9 cellular contexts compared by ENCODE assay signal in genomic region chr1:88973520-88974137, GRCh38. TPM values are rescaled to one million over a fixed set of nuclear protein-coding genes. Genes with fewer than 3 reads are reported as not detected.
DNase-seq lines count a peak whose midpoint lies in the region; ATAC-seq lines count a peak whose summit lies in the region.
"Had no signal": no experiment of that assay in that cellular context is flagged by ENCODE, and none has a peak within 500 bp of the region (broad histone marks: within the 10 kb centered on the region; RNA-seq: fewer than 3 reads in every experiment).

No MANE protein-coding gene starts in this region.

- ATAC-seq in activated CD4-positive, alpha-beta T cell treated with anti-CD3 and anti-CD28 coated beads for 36 hours: peak; percentile 20
- ATAC-seq in activated T-helper 17 cell treated with anti-CD3 and anti-CD28 coated beads, Interleukin-2, amount 50 U/mL, for 72 hours (replicated peaks): peak; percentile 19
- ATAC-seq in GM18519 (IDR thresholded peaks at IDR 0.05; ENCODE audit: low FRiP score, unreplicated experiment): no peak

- POLR2A ChIA-PET in activated CD4-positive, alpha-beta T cell treated with anti-CD3 and anti-CD28 coated beads for 36 hours (lab: Charles Lee): no interaction called here

- H3K4me1 ChIP-seq in Karpas-422 (ENCODE audit: low read length): peaks cover 32% of the 10 kb centered on the region

- no peak overlapping the region for H3K4me3 Mint-ChIP-seq in activated CD4-positive, alpha-beta T cell treated with anti-CD3 and anti-CD28 coated beads for 36 hours
- no peak overlapping the region for H3K4me3 Mint-ChIP-seq in activated T-helper 17 cell treated with anti-CD3 and anti-CD28 coated beads, Interleukin-2, amount 50 U/mL, for 72 hours
- H3K4me3 Mint-ChIP-seq: activated naive CD8-positive, alpha-beta T cell had no signal

- H3K9me2 ChIP-seq in Karpas-422 (replicated peaks; ENCODE audit: insufficient read depth, low read length): no peaks in the 10 kb centered on the region

- H3K27ac ChIP-seq in Karpas-422 (ENCODE audit: low read length): no peak overlapping the region

- no peaks in the 10 kb centered on the region for H3K9me3 ChIP-seq in Karpas-422 (ENCODE audit: low read length)

- CTCF ChIA-PET in activated CD4-positive, alpha-beta T cell treated with anti-CD3 and anti-CD28 coated beads for 36 hours (lab: Charles Lee): interaction anchor here (0.6 to 2.5 kb wide), 22 partner anchors 10 to 483 kb away, joined by 3 to 25 read pairs (median 4); no protein-coding TSS in a partner anchor

- peaks cover 20% of the 10 kb centered on the region for H3K36me3 Mint-ChIP-seq in activated CD4-positive, alpha-beta T cell treated with anti-CD3 and anti-CD28 coated beads for 36 hours (ENCODE audit: low read depth)
- peaks cover 41% of the 10 kb centered on the region for H3K36me3 Mint-ChIP-seq in activated T-helper 17 cell treated with anti-CD3 and anti-CD28 coated beads, Interleukin-2, amount 50 U/mL, for 72 hours (ENCODE audit: low read depth)

- H3K27me3 ChIP-seq in Karpas-422 (ENCODE audit: low read length): no peaks in the 10 kb centered on the region

- H3K4me1 Mint-ChIP-seq in activated CD4-positive, alpha-beta T cell treated with anti-CD3 and anti-CD28 coated beads for 36 hours: peaks cover 37% of the 10 kb centered on the region
- H3K4me1 Mint-ChIP-seq in activated T-helper 17 cell treated with anti-CD3 and anti-CD28 coated beads, Interleukin-2, amount 50 U/mL, for 72 hours: peaks cover 14% of the 10 kb centered on the region

- H3K4me3 ChIP-seq in Karpas-422 (ENCODE audit: low read length): no peak overlapping the region

- peaks cover 72% of the 10 kb centered on the region for H3K79me2 ChIP-seq in Karpas-422 (ENCODE audit: low read length)

- intact Hi-C loops in activated CD4-positive, alpha-beta T cell treated with anti-CD3 and anti-CD28 coated beads for 36 hours (cut with DNase I, micrococcal nuclease): loop anchor here in 1 of 2 experiments (1.0 kb wide), 1 partner anchor 482 kb away; no protein-coding TSS in a partner anchor

- H3K27ac Mint-ChIP-seq in activated CD4-positive, alpha-beta T cell treated with anti-CD3 and anti-CD28 coated beads for 36 hours: no peak overlapping the region
- no peak overlapping the region for H3K27ac Mint-ChIP-seq in activated T-helper 17 cell treated with anti-CD3 and anti-CD28 coated beads, Interleukin-2, amount 50 U/mL, for 72 hours
- H3K27ac Mint-ChIP-seq: activated naive CD8-positive, alpha-beta T cell had no signal

- no peaks in the 10 kb centered on the region for H3K9me3 Mint-ChIP-seq in activated CD4-positive, alpha-beta T cell treated with anti-CD3 and anti-CD28 coated beads for 36 hours (ENCODE audit: low read depth)
- H3K9me3 Mint-ChIP-seq in activated T-helper 17 cell treated with anti-CD3 and anti-CD28 coated beads, Interleukin-2, amount 50 U/mL, for 72 hours: no peaks in the 10 kb centered on the region

- H3K36me3 ChIP-seq in Karpas-422 (ENCODE audit: insufficient read depth, low read length): 0 out of 2 replicates have a peak, but pooled peaks cover 4% of the 10 kb centered on the region

- H3K27me3 Mint-ChIP-seq in activated CD4-positive, alpha-beta T cell treated with anti-CD3 and anti-CD28 coated beads for 36 hours: no peaks in the 10 kb centered on the region
- H3K27me3 Mint-ChIP-seq in activated T-helper 17 cell treated with anti-CD3 and anti-CD28 coated beads, Interleukin-2, amount 50 U/mL, for 72 hours: no peaks in the 10 kb centered on the region
- H3K27me3 Mint-ChIP-seq: activated naive CD8-positive, alpha-beta T cell had no signal

- H3K9ac ChIP-seq in Karpas-422 (ENCODE audit: low read length): no peak overlapping the region

- H4K20me1 ChIP-seq in Karpas-422 (ENCODE audit: insufficient read depth, low read depth, low read length): no peaks in the 10 kb centered on the region

- no peak for DNase-seq in activated CD4-positive, alpha-beta T cell treated with anti-CD3 and anti-CD28 coated beads for 36 hours
- no peak for DNase-seq in activated CD4-positive, alpha-beta T cell treated with anti-CD3 and anti-CD28 coated beads for 4 hours
- DNase-seq in Karpas-422: peak; percentile 84
- peak; percentile 16 for DNase-seq in kidney glomerular epithelial cell (lab: John Stamatoyannopoulos, UW)
- no peak for DNase-seq in T-helper 9 cell
- no peak for DNase-seq in GM19238 (ENCODE audit: insufficient read length, low spot score)

- no peak overlapping the region for H3K4me2 ChIP-seq in Karpas-422 (ENCODE audit: low read depth, low read length, poor library complexity, severe bottlenecking)

- H2AFZ ChIP-seq in Karpas-422 (ENCODE audit: low read length): no peak overlapping the region

RNA-seq across cellular contexts. Expression of gene KYAT3, which starts 18.8 kb away (rescaled TPM):
- total RNA-seq in activated CD4-positive, alpha-beta T cell treated with anti-CD3 and anti-CD28 coated beads for 36 hours: 10 to 100 TPM; 52.7 to 53.7 TPM
- total RNA-seq in Karpas-422 (2014; rRNA removed; shearing (Covaris generic); ENCODE audit: low replicate concordance): 19.1 and 36.0 TPM in 2 replicates
- 10 to 100 TPM; 41.8 to 65.1 TPM for total RNA-seq in activated T-helper 17 cell treated with anti-CD3 and anti-CD28 coated beads, Interleukin-2, amount 50 U/mL, for 72 hours

RNA-seq across cellular contexts. Expression of gene RBMXL1, which starts 18.8 kb away (rescaled TPM):
- total RNA-seq in activated CD4-positive, alpha-beta T cell treated with anti-CD3 and anti-CD28 coated beads for 36 hours: 10 to 100 TPM; 25.7 to 26.2 TPM
- total RNA-seq in Karpas-422 (2014; rRNA removed; shearing (Covaris generic); ENCODE audit: low replicate concordance): 10.3 and 10.6 TPM in 2 replicates
- 10 to 100 TPM; 25.5 to 27.4 TPM for total RNA-seq in activated T-helper 17 cell treated with anti-CD3 and anti-CD28 coated beads, Interleukin-2, amount 50 U/mL, for 72 hours

RNA-seq across cellular contexts. Expression of gene GBP3, which starts 49.0 kb away (rescaled TPM):
- total RNA-seq in activated CD4-positive, alpha-beta T cell treated with anti-CD3 and anti-CD28 coated beads for 36 hours: 1 to 10 TPM; 4.8 to 5.8 TPM
- 2.7 and 3.2 TPM in 2 replicates for total RNA-seq in Karpas-422 (2014; rRNA removed; shearing (Covaris generic); ENCODE audit: low replicate concordance)
- 1 to 10 TPM; 5.7 to 7.6 TPM for total RNA-seq in activated T-helper 17 cell treated with anti-CD3 and anti-CD28 coated beads, Interleukin-2, amount 50 U/mL, for 72 hours

Comparison
In these comparisons a context has a peak if more than half of its experiments do, and no peak if none do; other contexts are left out.
1. DNase-seq: peak in Karpas-422 (single experiment) and kidney glomerular epithelial cell (single experiment); none in activated CD4-positive, alpha-beta T cell treated with anti-CD3 and anti-CD28 coated beads for 36 hours (single experiment), activated CD4-positive, alpha-beta T cell treated with anti-CD3 and anti-CD28 coated beads for 4 hours (0 of 2), T-helper 9 cell (single experiment) and GM19238 (single experiment).